Comparison of ENCODE assay signal across 10 cellular contexts in the genomic region with DNA sequence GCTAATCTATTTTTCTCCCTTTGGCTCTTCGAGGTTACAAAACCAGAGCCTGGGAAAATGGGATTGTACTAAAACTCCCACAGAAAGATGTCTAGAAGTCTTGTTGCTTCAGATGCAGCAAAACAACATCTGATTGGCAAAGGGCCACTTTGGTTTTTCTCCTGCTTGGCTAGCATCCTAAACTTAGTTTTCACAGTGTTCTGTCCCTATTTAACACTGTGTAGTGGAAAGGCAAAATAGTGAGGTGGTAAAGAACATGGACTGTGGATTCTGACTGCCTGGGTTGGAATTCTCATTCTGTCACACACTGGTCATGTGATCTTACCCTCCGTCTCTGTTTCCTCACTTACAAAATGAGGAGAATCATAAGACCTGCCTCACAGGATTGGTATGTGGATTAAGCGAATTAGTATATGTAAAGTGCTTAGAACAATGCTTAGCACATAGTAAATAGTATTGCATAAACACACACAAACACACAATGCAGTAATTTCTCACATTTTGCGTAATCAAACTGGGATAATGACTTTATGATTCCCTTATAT. TPM values are rescaled to one million over a fixed set of nuclear protein-coding genes. Genes with fewer than 3 reads are reported as not detected.
DNase-seq lines count a peak whose midpoint lies in the region; ATAC-seq and TF ChIP-seq lines count a peak whose summit lies in the region.
"Had no signal": no experiment of that assay in that cellular context is flagged by ENCODE, and none has a peak within 500 bp of the region (broad histone marks: within the 10 kb centered on the region; RNA-seq: fewer than 3 reads in every experiment).

No MANE protein-coding gene starts in this region.

- intact Hi-C loops in Right ventricle myocardium inferior (cut with DNase I), result no loop called here

- no peak overlapping the region for H3K4me3 ChIP-seq in right atrium auricular region

- DNase-seq in Right ventricle myocardium inferior (ENCODE audit: missing footprints), result no peak
- DNase-seq in right atrium auricular region (ENCODE audit: low spot score), result no peak
- peak; percentile 22 for DNase-seq in dermis blood vessel endothelial cell
- no peak for DNase-seq in left lobe of liver (ENCODE audit: low spot score)
- DNase-seq in stimulated activated CD4-positive, alpha-beta T cell treated with anti-CD3 and anti-CD28 coated beads, Interleukin-2, amount 100 ng/mL, for 24 hours, result no peak
- DNase-seq: activated CD8-positive, alpha-beta memory T cell treated with anti-CD3 and anti-CD28 coated beads, Interleukin-2, amount 10 ng/mL, durations not matched to agents 7 days and 5 days; KBM-7 had no signal

- no peak overlapping the region for H3K27ac ChIP-seq in right atrium auricular region

- H3K27me3 ChIP-seq in right atrium auricular region, result no peaks in the 10 kb centered on the region

- no peaks in the 10 kb centered on the region for H3K36me3 ChIP-seq in right atrium auricular region

- TF ChIP-seq CTCF in right atrium auricular region (IDR thresholded peaks at IDR 0.05), result no peak

- no peaks in the 10 kb centered on the region for H3K4me1 ChIP-seq in right atrium auricular region

- ATAC-seq in Right ventricle myocardium inferior, result peak; percentile 57
- ATAC-seq in left lobe of liver, result peak; percentile 46
- no peak for ATAC-seq in HG03280 (IDR thresholded peaks at IDR 0.05; ENCODE audit: unreplicated experiment)
- no peak for ATAC-seq in GM18858 (IDR thresholded peaks at IDR 0.05; ENCODE audit: unreplicated experiment)
- no peak for ATAC-seq in HG02678 (IDR thresholded peaks at IDR 0.05; ENCODE audit: unreplicated experiment)
- ATAC-seq: activated CD8-positive, alpha-beta memory T cell treated with anti-CD3 and anti-CD28 coated beads, Interleukin-2, amount 10 ng/mL, durations not matched to agents 7 days and 5 days had no signal

- H3K9me3 ChIP-seq in right atrium auricular region, result no peaks in the 10 kb centered on the region

RNA-seq across cellular contexts. Expression of gene TIGD2, which starts 23.5 kb away (rescaled TPM):
- total RNA-seq in Right ventricle myocardium inferior, result 2.3 TPM
- 1 to 10 TPM; 1.5 to 2.3 TPM for total RNA-seq in right atrium auricular region
- total RNA-seq in dermis blood vessel endothelial cell, result 3.7 and 5.7 TPM in 2 replicates
- 14.4 TPM for total RNA-seq in left lobe of liver

Comparison
In these comparisons a context has a peak if more than half of its experiments do, and no peak if none do; other contexts are left out.
1. ATAC-seq: peak in Right ventricle myocardium inferior (single experiment) and left lobe of liver (single experiment); none in HG03280 (single experiment), GM18858 (single experiment) and HG02678 (single experiment).